17 cellular contexts compared by ENCODE assay signal in the genomic region with DNA sequence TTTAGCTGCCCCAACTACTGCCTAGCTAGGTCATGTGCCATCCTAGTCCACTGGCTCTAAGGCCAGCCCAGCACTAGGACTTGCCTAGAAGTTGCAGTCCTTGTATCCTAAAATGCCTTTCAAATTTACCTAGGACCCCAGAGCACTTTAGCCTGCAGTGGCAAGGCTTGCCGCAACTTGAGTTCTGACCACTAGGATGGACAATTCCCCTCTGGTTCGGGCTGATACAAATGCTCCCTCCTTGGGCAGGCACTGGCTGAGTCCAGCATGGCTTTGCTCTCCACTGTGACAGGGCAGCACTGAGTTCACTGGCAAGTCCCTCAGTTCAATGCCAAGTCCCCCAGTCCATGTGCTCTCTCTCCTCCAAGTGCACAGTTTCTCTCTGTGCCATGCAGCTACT.
"Had no signal": no experiment of that assay in that cellular context is flagged by ENCODE, and none has a peak within 500 bp of the region (broad histone marks: within the 10 kb centered on the region; RNA-seq: fewer than 3 reads in every experiment).

No MANE protein-coding gene starts in this region.

- H3K27me3 ChIP-seq: sigmoid colon, suprapubic skin had no signal

- ATAC-seq: naive thymus-derived CD4-positive, alpha-beta T cell; stimulated activated naive CD8-positive, alpha-beta T cell treated with anti-CD3 and anti-CD28 coated beads, Interleukin-15, Interleukin-2, amounts not matched to agents 100 U/mL and 50 U/mL, for 24 hours had no signal

- H3K27ac ChIP-seq: prostate gland, sigmoid colon, suprapubic skin had no signal

- H3K4me3 ChIP-seq: prostate gland, sigmoid colon, suprapubic skin had no signal

- H3K4me1 Mint-ChIP-seq: activated CD4-positive, alpha-beta memory T cell treated with anti-CD3 and anti-CD28 coated beads, Interleukin-2, amount 10 ng/mL, durations not matched to agents 7 days and 5 days; central memory CD8-positive, alpha-beta T cell had no signal

- H3K9me3 Mint-ChIP-seq: activated CD4-positive, alpha-beta memory T cell treated with anti-CD3 and anti-CD28 coated beads, Interleukin-2, amount 10 ng/mL, durations not matched to agents 7 days and 5 days; central memory CD8-positive, alpha-beta T cell; dendritic cell treated with granulocyte-macrophage colony-stimulating factor and Interleukin-4, amounts not matched to agents 40 ng/mL and 50 ng/mL, for 4 days had no signal

- FAIRE-seq: islet of Langerhans had no signal

- H3K9me3 ChIP-seq: prostate gland, sigmoid colon, suprapubic skin had no signal

- H3K4me1 ChIP-seq: prostate gland, sigmoid colon, suprapubic skin had no signal

- H3K27me3 Mint-ChIP-seq: dendritic cell treated with granulocyte-macrophage colony-stimulating factor and Interleukin-4, amounts not matched to agents 40 ng/mL and 50 ng/mL, for 4 days had no signal

- H3K36me3 ChIP-seq: prostate gland, sigmoid colon, suprapubic skin had no signal

- H3K4me3 Mint-ChIP-seq: activated CD4-positive, alpha-beta memory T cell treated with anti-CD3 and anti-CD28 coated beads, Interleukin-2, amount 10 ng/mL, durations not matched to agents 7 days and 5 days; activated T-helper 1 cell treated with anti-CD3 and anti-CD28 coated beads, Interleukin-12 subunit alpha, Interleukin-12 subunit beta, Interleukin-2, Interleukin-4 antibody, amounts not matched to agents 30 ng/mL and 10 ng/mL and 1 ng/mL, durations not matched to agents 14 hours and 24 hours and 36 hours; central memory CD8-positive, alpha-beta T cell; dendritic cell treated with granulocyte-macrophage colony-stimulating factor and Interleukin-4, amounts not matched to agents 40 ng/mL and 50 ng/mL, for 4 days; naive thymus-derived CD4-positive, alpha-beta T cell had no signal

- DNase-seq: activated CD4-positive, alpha-beta memory T cell treated with anti-CD3 and anti-CD28 coated beads, Interleukin-2, amount 10 ng/mL, durations not matched to agents 7 days and 5 days; activated CD8-positive, alpha-beta memory T cell treated with anti-CD3 and anti-CD28 coated beads, Interleukin-2, amount 50 U/mL, for 4 hours; activated naive CD4-positive, alpha-beta T cell; foreskin fibroblast; naive thymus-derived CD4-positive, alpha-beta T cell; occipital lobe; sigmoid colon; stimulated activated CD4-positive, alpha-beta T cell treated with anti-CD3 and anti-CD28 coated beads, Interleukin-12 subunit alpha, Interleukin-12 subunit beta, amount 100 ng/mL, for 4 hours; stimulated activated CD4-positive, alpha-beta T cell treated with anti-CD3 and anti-CD28 coated beads, Interleukin-2, amount 100 ng/mL, for 48 hours; stimulated activated naive CD8-positive, alpha-beta T cell treated with anti-CD3 and anti-CD28 coated beads, Interleukin-15, Interleukin-2, amounts not matched to agents 100 U/mL and 50 U/mL, for 24 hours; T-helper 9 cell had no signal

- H3K27ac Mint-ChIP-seq: activated CD4-positive, alpha-beta memory T cell treated with anti-CD3 and anti-CD28 coated beads, Interleukin-2, amount 10 ng/mL, durations not matched to agents 7 days and 5 days; activated T-helper 1 cell treated with anti-CD3 and anti-CD28 coated beads, Interleukin-12 subunit alpha, Interleukin-12 subunit beta, Interleukin-2, Interleukin-4 antibody, amounts not matched to agents 30 ng/mL and 10 ng/mL and 1 ng/mL, durations not matched to agents 14 hours and 24 hours and 36 hours; dendritic cell treated with granulocyte-macrophage colony-stimulating factor and Interleukin-4, amounts not matched to agents 40 ng/mL and 50 ng/mL, for 4 days; naive thymus-derived CD4-positive, alpha-beta T cell had no signal
